Comparison of ENCODE assay signal across 10 cellular contexts in the genomic region with DNA sequence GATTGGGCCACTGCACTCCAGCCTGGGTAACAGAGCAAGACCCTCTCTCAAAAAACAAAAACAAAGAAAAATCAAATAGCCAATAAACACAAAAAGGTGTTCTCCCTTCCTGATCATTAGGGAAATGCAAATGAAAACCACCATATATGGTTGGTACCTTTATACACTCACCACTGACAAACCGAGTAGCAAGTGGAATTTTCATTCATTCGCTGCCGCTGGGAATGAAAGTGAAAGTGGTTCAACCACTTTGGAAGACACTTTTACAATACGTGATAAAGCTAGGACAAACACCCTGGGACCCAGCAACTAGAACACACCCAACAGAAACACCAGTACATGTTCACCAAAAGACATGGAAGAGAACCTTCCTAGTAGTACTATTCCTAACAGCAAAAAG. TPM values are rescaled to one million over a fixed set of nuclear protein-coding genes. Genes with fewer than 3 reads are reported as not detected.
A peak's percentile ranks its signal among the peaks of the same experiment; 100 is the strongest.
DNase-seq lines count a peak whose midpoint lies in the region; ATAC-seq and TF ChIP-seq lines count a peak whose summit lies in the region.
"Had no signal": no experiment of that assay in that cellular context is flagged by ENCODE, and none has a peak within 500 bp of the region (broad histone marks: within the 10 kb centered on the region; RNA-seq: fewer than 3 reads in every experiment).

No MANE protein-coding gene starts in this region.

- H3K4me3 ChIP-seq in HEK293 (ENCODE audit: low read depth, low read length) = no peak overlapping the region

- peak overlapping the region; percentile 3 for H3K4me3 Mint-ChIP-seq in CD4-positive, alpha-beta T cell
- H3K4me3 Mint-ChIP-seq in nephron progenitor cell = no peak overlapping the region
- H3K4me3 Mint-ChIP-seq: H9 had no signal

- ATAC-seq in CD4-positive, alpha-beta T cell (ENCODE audit: poor library complexity) = no peak
- ATAC-seq in left colon (peak; percentile 94), omental fat pad (ENCODE audit: low FRiP score) (no peak)

- CTCF ChIA-PET in CD4-positive, alpha-beta T cell (lab: Charles Lee) = interaction anchor here (1.3 kb wide), 1 partner anchor 14 kb away, joined by 6 read pairs; no protein-coding TSS in a partner anchor
- CTCF ChIA-PET in HEK293 (lab: Yijun Ruan, JAX) = interaction anchor here (0.6 to 2.4 kb wide), 3 partner anchors 10 to 20 kb away, joined by 3 to 16 read pairs (median 8); no protein-coding TSS in a partner anchor

- H3K27ac Mint-ChIP-seq in CD4-positive, alpha-beta T cell = no peak overlapping the region
- H3K27ac Mint-ChIP-seq in nephron progenitor cell = no peak overlapping the region
- H3K27ac Mint-ChIP-seq: H9 had no signal

- no peak for TF ChIP-seq CTCF in CD4-positive, alpha-beta T cell (IDR thresholded peaks at IDR 0.05)
- TF ChIP-seq CTCF in HEK293 (tag by site-specific recombination; IDR thresholded peaks at IDR 0.05) = no peak
- no peak for TF ChIP-seq CTCF in nephron progenitor cell (IDR thresholded peaks at IDR 0.05)
- no peak for TF ChIP-seq CTCF in omental fat pad (IDR thresholded peaks at IDR 0.05)

- H3K36me3 Mint-ChIP-seq in CD4-positive, alpha-beta T cell (ENCODE audit: low read depth) = no peaks in the 10 kb centered on the region
- H3K36me3 Mint-ChIP-seq in nephron progenitor cell (ENCODE audit: low read depth) = no peaks in the 10 kb centered on the region

- no peak for DNase-seq in CD4-positive, alpha-beta T cell
- peak; percentile 52 for DNase-seq in SW480 (ENCODE audit: low spot score)
- DNase-seq in left colon = peak; percentile 18 to 37
- DNase-seq in NCI-H2171 treated with DMSO at 0.1 percent for 48 hours (lab: John Stamatoyannopoulos, UW) = no peak
- no peak for DNase-seq in nephron progenitor cell
- DNase-seq in omental fat pad (ENCODE audit: low spot score) = no peak
- DNase-seq in DMS114 treated with DMSO at 0.1 percent for 48 hours (lab: John Stamatoyannopoulos, UW; ENCODE audit: unreplicated experiment) = no peak
- DNase-seq: activated gamma-delta T cell, H9 had no signal

- H3K4me1 ChIP-seq in HEK293 (ENCODE audit: control insufficient read depth, insufficient read depth, low read length) = peaks cover 5% of the 10 kb centered on the region; the same call in 1 of the 2 replicates

- H3K27ac ChIP-seq in CD4-positive, alpha-beta T cell (ENCODE audit: low read depth, low read length) = no peak overlapping the region
- no peak overlapping the region for H3K27ac ChIP-seq in HEK293 (ENCODE audit: extremely low read depth, low read depth, low read length)

- no peaks in the 10 kb centered on the region for H3K9me3 Mint-ChIP-seq in CD4-positive, alpha-beta T cell
- no peaks in the 10 kb centered on the region for H3K9me3 Mint-ChIP-seq in nephron progenitor cell
- H3K9me3 Mint-ChIP-seq: H9 had no signal

- no peaks in the 10 kb centered on the region for H3K4me1 Mint-ChIP-seq in CD4-positive, alpha-beta T cell (ENCODE audit: low read depth)
- peaks cover 31% of the 10 kb centered on the region for H3K4me1 Mint-ChIP-seq in nephron progenitor cell
- H3K4me1 Mint-ChIP-seq: H9 had no signal

- no peaks in the 10 kb centered on the region for H3K9me3 ChIP-seq in CD4-positive, alpha-beta T cell (ENCODE audit: control insufficient read depth, low read length)
- no peaks in the 10 kb centered on the region for H3K9me3 ChIP-seq in HEK293 (ENCODE audit: control insufficient read depth, insufficient read depth, low read depth, low read length)

- POLR2A ChIA-PET in CD4-positive, alpha-beta T cell (lab: Charles Lee) = no interaction called here
- POLR2A ChIA-PET in HEK293 (lab: Yijun Ruan, JAX) = interaction anchor here (0.6 to 1.0 kb wide), 2 partner anchors 23 to 348 kb away, joined by 3 read pairs; no protein-coding TSS in a partner anchor

- intact Hi-C loops in CD4-positive, alpha-beta T cell (cut with DNase I, micrococcal nuclease) = no loop called here
- intact Hi-C loops in left colon (cut with DNase I, micrococcal nuclease) = no loop called here

- H3K27me3 Mint-ChIP-seq in CD4-positive, alpha-beta T cell = no peaks in the 10 kb centered on the region
- H3K27me3 Mint-ChIP-seq in nephron progenitor cell (ENCODE audit: low read depth, poor library complexity) = peaks cover 2% of the 10 kb centered on the region

- H3K36me3 ChIP-seq in HEK293 (ENCODE audit: control insufficient read depth in 2 of 2, insufficient read depth in 1 of 2, low read length in 2 of 2) = no peaks in the 10 kb centered on the region; a peak in 1 of 3 replicates

- no peaks in the 10 kb centered on the region for H3K27me3 ChIP-seq in CD4-positive, alpha-beta T cell (ENCODE audit: control insufficient read depth, insufficient read depth, low read length)

TF ChIP-seq in HEK293, 187 proteins besides CTCF, POLR2A, EP300 and RAD21:
- TF ChIP-seq BCL6B (tag by site-specific recombination; IDR thresholded peaks at IDR 0.05) (0 out of 2 replicates have a peak, but pooled peaks have one; percentile 4), PRDM1 (tag by site-specific recombination; IDR thresholded peaks at IDR 0.05) (peak; percentile 40; the same call in 1 of the 2 replicates), ZFP3 (tag by site-specific recombination; IDR thresholded peaks at IDR 0.05; ENCODE audit: low read depth) (no peak)

RNA-seq across cellular contexts. Expression of gene GRIK5, which starts 21.0 kb away (rescaled TPM):
- total RNA-seq in CD4-positive, alpha-beta T cell = under 1 TPM; 0.66 to 0.75 TPM
- total RNA-seq in left colon = 1 to 10 TPM; 1.0 to 2.6 TPM
- total RNA-seq in omental fat pad = 1 to 10 TPM in 3 of 4 donors, under 1 TPM in 1; 0.32 to 2.1 (median 1.6) TPM

RNA-seq across cellular contexts. Expression of gene ZNF574, which starts 27.0 kb away (rescaled TPM):
- 10 to 100 TPM; 21.5 to 24.0 TPM for total RNA-seq in CD4-positive, alpha-beta T cell
- 10 to 100 TPM; 11.0 to 14.0 TPM for total RNA-seq in left colon
- total RNA-seq in omental fat pad = 10 to 100 TPM; 11.6 to 22.9 (median 12.8) TPM

RNA-seq across cellular contexts. Expression of gene ATP1A3, which starts 55.0 kb away (rescaled TPM):
- 1 to 10 TPM; 3.2 to 4.6 TPM for total RNA-seq in CD4-positive, alpha-beta T cell
- total RNA-seq in left colon (1 to 10 TPM; 1.2 to 1.6 TPM), omental fat pad (under 1 TPM in 2 of 4 donors, not detected in 2; 0.13 to 0.28 TPM)

Comparison
In these comparisons a context has a peak if more than half of its experiments do, and no peak if none do; other contexts are left out.
1. DNase-seq: peak in SW480 (single experiment) and left colon (2 of 2); none in CD4-positive, alpha-beta T cell (0 of 10), NCI-H2171 treated with DMSO at 0.1 percent for 48 hours (single experiment), nephron progenitor cell (single experiment), omental fat pad (single experiment) and DMS114 treated with DMSO at 0.1 percent for 48 hours (single experiment).